In genomic region chrX:46169808-46170207, GRCh38 we compare ENCODE assay signal across 17 cellular contexts.
DNase-seq lines count a peak whose midpoint lies in the region; ATAC-seq, FAIRE-seq and TF ChIP-seq lines count a peak whose summit lies in the region.
"Had no signal": no experiment of that assay in that cellular context is flagged by ENCODE, and none has a peak within 500 bp of the region (broad histone marks: within the 10 kb centered on the region; RNA-seq: fewer than 3 reads in every experiment).

No MANE protein-coding gene starts in this region.

- DNase-seq in M059J (ENCODE audit: low read depth), result peak; percentile 29
- DNase-seq in RCC 7860 (ENCODE audit: low spot score), result no peak
- peak; percentile 31 for DNase-seq in epithelial cell of esophagus (ENCODE audit: low read depth)
- DNase-seq in activated naive CD8-positive, alpha-beta T cell treated with anti-CD3 and anti-CD28 coated beads, Interleukin-2, amount 50 U/mL, for 24 hours, result no peak
- DNase-seq in ascending aorta (ENCODE audit: low spot score in 2 of 2), result no peak
- no peak for DNase-seq in NCI-H510A (lab: John Stamatoyannopoulos, UW)
- DNase-seq: BE2C; CD4-positive, alpha-beta memory T cell; DMS153; DMS79 treated with DMSO at 0.1 percent for 48 hours; EL had no signal

- peak; percentile 68 for FAIRE-seq in RCC 7860 (lab: Jason Lieb, UNC)
- FAIRE-seq: A549, G401.6, GM12892, H1 had no signal

- no peak for ATAC-seq in activated naive CD8-positive, alpha-beta T cell treated with anti-CD3 and anti-CD28 coated beads, Interleukin-2, amount 50 U/mL, for 24 hours
- ATAC-seq: A549 had no signal

- no peak for TF ChIP-seq CTCF in epithelial cell of esophagus (IDR thresholded peaks at IDR 0.05; ENCODE audit: insufficient read depth, low read depth, low read length, missing control alignments)
- no peak for TF ChIP-seq CTCF in ascending aorta (IDR thresholded peaks at IDR 0.05)

- peak overlapping the region in 1 of 2 donors; percentile 50 for H3K27ac ChIP-seq in ascending aorta
- H3K27ac ChIP-seq: A549, C4-2B had no signal

- H3K27me3 Mint-ChIP-seq in activated naive CD8-positive, alpha-beta T cell treated with anti-CD3 and anti-CD28 coated beads, Interleukin-2, amount 50 U/mL, for 24 hours, result peaks cover 4% of the 10 kb centered on the region
- H3K27me3 Mint-ChIP-seq: CD4-positive, alpha-beta memory T cell had no signal

- no peak overlapping the region for H3K4me3 Mint-ChIP-seq in activated naive CD8-positive, alpha-beta T cell treated with anti-CD3 and anti-CD28 coated beads, Interleukin-2, amount 50 U/mL, for 24 hours
- H3K4me3 Mint-ChIP-seq: CD4-positive, alpha-beta memory T cell had no signal

- H3K27ac Mint-ChIP-seq in activated naive CD8-positive, alpha-beta T cell treated with anti-CD3 and anti-CD28 coated beads, Interleukin-2, amount 50 U/mL, for 24 hours, result no peak overlapping the region
- H3K27ac Mint-ChIP-seq: CD4-positive, alpha-beta memory T cell had no signal

- H3K4me1 Mint-ChIP-seq in activated naive CD8-positive, alpha-beta T cell treated with anti-CD3 and anti-CD28 coated beads, Interleukin-2, amount 50 U/mL, for 24 hours, result peaks cover 5% of the 10 kb centered on the region
- H3K4me1 Mint-ChIP-seq: CD4-positive, alpha-beta memory T cell had no signal

- no peaks in the 10 kb centered on the region for H3K9me3 Mint-ChIP-seq in activated naive CD8-positive, alpha-beta T cell treated with anti-CD3 and anti-CD28 coated beads, Interleukin-2, amount 50 U/mL, for 24 hours

- no peaks in the 10 kb centered on the region for H3K27me3 ChIP-seq in ascending aorta
- H3K27me3 ChIP-seq: BE2C had no signal

- H3K4me1 ChIP-seq in ascending aorta, result peaks cover 0 to 3% of the 10 kb centered on the region in 2 donors
- H3K4me1 ChIP-seq: BE2C, HAP-1 had no signal

- no peaks in the 10 kb centered on the region for H3K36me3 ChIP-seq in ascending aorta
- H3K36me3 ChIP-seq: BE2C, HAP-1 had no signal

- no peaks in the 10 kb centered on the region for H3K36me3 Mint-ChIP-seq in activated naive CD8-positive, alpha-beta T cell treated with anti-CD3 and anti-CD28 coated beads, Interleukin-2, amount 50 U/mL, for 24 hours (ENCODE audit: low read depth)

- H3K4me3 ChIP-seq in epithelial cell of esophagus (ENCODE audit: low read length), result no peak overlapping the region
- H3K4me3 ChIP-seq in ascending aorta, result no peak overlapping the region
- H3K4me3 ChIP-seq: A549, HAP-1 had no signal

- peaks cover 0 to 10% of the 10 kb centered on the region in 2 donors for H3K9me3 ChIP-seq in ascending aorta
- H3K9me3 ChIP-seq: A549, BE2C, HAP-1 had no signal

- intact Hi-C loops in ascending aorta (cut with DNase I), result loop anchor here (10.0 kb wide), 1 partner anchor 155 kb away; no protein-coding TSS in a partner anchor

Comparison
In these comparisons a context has a peak if more than half of its experiments do, and no peak if none do; other contexts are left out.
1. DNase-seq: peak in M059J (single experiment) and epithelial cell of esophagus (single experiment); none in RCC 7860 (single experiment), activated naive CD8-positive, alpha-beta T cell treated with anti-CD3 and anti-CD28 coated beads, Interleukin-2, amount 50 U/mL, for 24 hours (single experiment), ascending aorta (0 of 2) and NCI-H510A (single experiment).